23 cellular contexts compared by ENCODE assay signal in genomic region chr22:26689553-26690301, GRCh38. TPM values are rescaled to one million over a fixed set of nuclear protein-coding genes. Genes with fewer than 3 reads are reported as not detected.
DNase-seq lines count a peak whose midpoint lies in the region; ATAC-seq, FAIRE-seq and TF ChIP-seq lines count a peak whose summit lies in the region.
"Had no signal": no experiment of that assay in that cellular context is flagged by ENCODE, and none has a peak within 500 bp of the region (broad histone marks: within the 10 kb centered on the region; RNA-seq: fewer than 3 reads in every experiment).

No MANE protein-coding gene starts in this region.

- peaks cover 38% of the 10 kb centered on the region for H3K4me1 Mint-ChIP-seq in activated CD4-positive, alpha-beta T cell treated with anti-CD3 and anti-CD28 coated beads for 36 hours

- TF ChIP-seq POLR2A in breast epithelium (IDR thresholded peaks at IDR 0.05), result no peak

- H3K4me2 ChIP-seq in BLaER1, result peak overlapping the region; percentile 80

- H3K4me3 Mint-ChIP-seq in activated CD4-positive, alpha-beta T cell treated with anti-CD3 and anti-CD28 coated beads for 36 hours, result no peak overlapping the region
- H3K4me3 Mint-ChIP-seq: activated T-helper 1 cell treated with anti-CD3 and anti-CD28 coated beads, Interleukin-12 subunit alpha, Interleukin-12 subunit beta, Interleukin-2, Interleukin-4 antibody, amounts not matched to agents 30 ng/mL and 10 ng/mL and 1 ng/mL, durations not matched to agents 14 hours and 24 hours and 36 hours; dendritic cell treated with granulocyte-macrophage colony-stimulating factor and Interleukin-4, amounts not matched to agents 40 ng/mL and 50 ng/mL, for 4 days; nephron; stimulated activated naive CD8-positive, alpha-beta T cell treated with anti-CD3 and anti-CD28 coated beads, Interleukin-15, amount 100 ng/mL, for 72 hours had no signal

- H3K36me3 ChIP-seq in BLaER1 (peaks cover 67% of the 10 kb centered on the region), bronchial epithelial cell (ENCODE audit: control insufficient read depth, insufficient read depth, low read length) (peaks cover 2% of the 10 kb centered on the region), breast epithelium (no peaks in the 10 kb centered on the region)
- H3K36me3 ChIP-seq: brain microvascular endothelial cell had no signal

- H3K4me3 ChIP-seq in BLaER1 (no peak overlapping the region), bronchial epithelial cell (ENCODE audit: low read depth, low read length) (no peak overlapping the region), breast epithelium (no peak overlapping the region)
- H3K4me3 ChIP-seq: tibial nerve had no signal

- TF ChIP-seq CTCF in bronchial epithelial cell (IDR thresholded peaks at IDR 0.05; ENCODE audit: insufficient read depth, low read length, severe bottlenecking), result no peak
- no peak for TF ChIP-seq CTCF in breast epithelium (IDR thresholded peaks at IDR 0.05)

- H3K9me3 Mint-ChIP-seq in activated CD4-positive, alpha-beta T cell treated with anti-CD3 and anti-CD28 coated beads for 36 hours (ENCODE audit: low read depth), result no peaks in the 10 kb centered on the region
- H3K9me3 Mint-ChIP-seq: nephron; stimulated activated naive CD8-positive, alpha-beta T cell treated with anti-CD3 and anti-CD28 coated beads, Interleukin-15, amount 100 ng/mL, for 72 hours had no signal

- H3K36me3 Mint-ChIP-seq in activated CD4-positive, alpha-beta T cell treated with anti-CD3 and anti-CD28 coated beads for 36 hours (ENCODE audit: low read depth), result peaks cover 16% of the 10 kb centered on the region

- DNase-seq in G401 (ENCODE audit: low spot score) (peak; percentile 37), bronchial epithelial cell (ENCODE audit: low read depth) (no peak), iPS-NIHi11 (ENCODE audit: low spot score) (peak; percentile 37), T-helper 1 cell (no peak), breast epithelium (ENCODE audit: low spot score in 2 of 2) (no peak), NOMO-1 (lab: John Stamatoyannopoulos, UW; ENCODE audit: unreplicated experiment in 2 of 2) (no peak)
- DNase-seq in activated CD4-positive, alpha-beta T cell treated with anti-CD3 and anti-CD28 coated beads for 36 hours, result no peak
- DNase-seq: brain microvascular endothelial cell; HCEC 1CT; NCI-H1694 treated with DMSO at 0.1 percent for 48 hours; NCI-H69; posterior cingulate gyrus; stimulated activated naive CD8-positive, alpha-beta T cell treated with anti-CD3 and anti-CD28 coated beads, Interleukin-15, amount 100 ng/mL, for 72 hours had no signal

- H3K9ac ChIP-seq in BLaER1, result no peak overlapping the region

- no peak overlapping the region for H3K27ac Mint-ChIP-seq in activated CD4-positive, alpha-beta T cell treated with anti-CD3 and anti-CD28 coated beads for 36 hours
- H3K27ac Mint-ChIP-seq: activated T-helper 1 cell treated with anti-CD3 and anti-CD28 coated beads, Interleukin-12 subunit alpha, Interleukin-12 subunit beta, Interleukin-2, Interleukin-4 antibody, amounts not matched to agents 30 ng/mL and 10 ng/mL and 1 ng/mL, durations not matched to agents 14 hours and 24 hours and 36 hours; dendritic cell treated with granulocyte-macrophage colony-stimulating factor and Interleukin-4, amounts not matched to agents 40 ng/mL and 50 ng/mL, for 4 days; stimulated activated naive CD8-positive, alpha-beta T cell treated with anti-CD3 and anti-CD28 coated beads, Interleukin-15, amount 100 ng/mL, for 72 hours had no signal

- peak; percentile 32 for FAIRE-seq in bronchial epithelial cell (lab: Jason Lieb, UNC)
- FAIRE-seq: HepG2 had no signal

- H3K27me3 ChIP-seq in BLaER1 (no peaks in the 10 kb centered on the region), bronchial epithelial cell (ENCODE audit: control insufficient read depth, insufficient read depth, low read length) (no peaks in the 10 kb centered on the region), breast epithelium (no peaks in the 10 kb centered on the region)
- H3K27me3 ChIP-seq: brain microvascular endothelial cell, tibial nerve had no signal

- in situ Hi-C loops in G401 (cut with HindIII; ENCODE audit: low sequenced_read_pairs), result no loop called here

- H3K27ac ChIP-seq in BLaER1, result no peak overlapping the region
- no peak overlapping the region for H3K27ac ChIP-seq in breast epithelium
- H3K27ac ChIP-seq: brain microvascular endothelial cell, C4-2B, RWPE1, tibial nerve, VCaP had no signal

- peaks cover 93% of the 10 kb centered on the region for H4K20me1 ChIP-seq in BLaER1

- CTCF ChIA-PET in activated CD4-positive, alpha-beta T cell treated with anti-CD3 and anti-CD28 coated beads for 36 hours (lab: Charles Lee), result interaction anchor here (1.8 kb wide), 1 partner anchor 11 kb away, joined by 7 read pairs; no protein-coding TSS in a partner anchor

- intact Hi-C loops in breast epithelium (cut with DNase I; ENCODE audit: low total_unique reads), result no loop called here
- intact Hi-C loops in activated CD4-positive, alpha-beta T cell treated with anti-CD3 and anti-CD28 coated beads for 36 hours (cut with DNase I, micrococcal nuclease), result no loop called here

- POLR2A ChIA-PET in activated CD4-positive, alpha-beta T cell treated with anti-CD3 and anti-CD28 coated beads for 36 hours (lab: Charles Lee), result no interaction called here

- no peaks in the 10 kb centered on the region for H3K27me3 Mint-ChIP-seq in activated CD4-positive, alpha-beta T cell treated with anti-CD3 and anti-CD28 coated beads for 36 hours
- H3K27me3 Mint-ChIP-seq: dendritic cell treated with granulocyte-macrophage colony-stimulating factor and Interleukin-4, amounts not matched to agents 40 ng/mL and 50 ng/mL, for 4 days; stimulated activated naive CD8-positive, alpha-beta T cell treated with anti-CD3 and anti-CD28 coated beads, Interleukin-15, amount 100 ng/mL, for 72 hours had no signal

- H3K4me1 ChIP-seq in BLaER1 (peaks cover 42% of the 10 kb centered on the region), breast epithelium (no peaks in the 10 kb centered on the region)
- H3K4me1 ChIP-seq: tibial nerve had no signal

- no peak for ATAC-seq in activated CD4-positive, alpha-beta T cell treated with anti-CD3 and anti-CD28 coated beads for 36 hours
- ATAC-seq: HepG2; left lobe of liver; stimulated activated naive CD8-positive, alpha-beta T cell treated with anti-CD3 and anti-CD28 coated beads, Interleukin-15, amount 100 ng/mL, for 72 hours had no signal

- H3K9me3 ChIP-seq in BLaER1 (peaks cover 12% of the 10 kb centered on the region), breast epithelium (peaks cover 0 to 4% of the 10 kb centered on the region in 2 donors)

RNA-seq across cellular contexts. Expression of gene MIAT, which starts 32.3 kb away (rescaled TPM):
- 0.14 TPM in 1 of 2 replicates, not detected in the other for total RNA-seq in G401 (2014; rRNA removed; shearing (Covaris generic))
- 0.53 and 0.64 TPM in 2 replicates for total RNA-seq in bronchial epithelial cell
- total RNA-seq in breast epithelium, result 1 to 10 TPM in 2 of 3 donors, under 1 TPM in 1; 0.80 to 2.3 (median 1.9) TPM
- 10 to 100 TPM; 18.5 to 19.7 TPM for total RNA-seq in activated CD4-positive, alpha-beta T cell treated with anti-CD3 and anti-CD28 coated beads for 36 hours

Comparison
In these comparisons a context has a peak if more than half of its experiments do, and no peak if none do; other contexts are left out.
1. DNase-seq: peak in G401 (single experiment) and iPS-NIHi11 (single experiment); none in bronchial epithelial cell (single experiment), T-helper 1 cell (0 of 5), breast epithelium (0 of 2), NOMO-1 (0 of 2) and activated CD4-positive, alpha-beta T cell treated with anti-CD3 and anti-CD28 coated beads for 36 hours (single experiment).
2. RNA of gene MIAT, which starts 32.3 kb away (total RNA-seq): 18.5 to 19.7 TPM in activated CD4-positive, alpha-beta T cell treated with anti-CD3 and anti-CD28 coated beads for 36 hours; 0.80 to 2.3 TPM in breast epithelium, 0.53 to 0.64 TPM in bronchial epithelial cell and 0.14 TPM in G401; every median in the first group is over 4 times any median in the second.